9 cellular contexts compared by ENCODE assay signal in the genomic region with DNA sequence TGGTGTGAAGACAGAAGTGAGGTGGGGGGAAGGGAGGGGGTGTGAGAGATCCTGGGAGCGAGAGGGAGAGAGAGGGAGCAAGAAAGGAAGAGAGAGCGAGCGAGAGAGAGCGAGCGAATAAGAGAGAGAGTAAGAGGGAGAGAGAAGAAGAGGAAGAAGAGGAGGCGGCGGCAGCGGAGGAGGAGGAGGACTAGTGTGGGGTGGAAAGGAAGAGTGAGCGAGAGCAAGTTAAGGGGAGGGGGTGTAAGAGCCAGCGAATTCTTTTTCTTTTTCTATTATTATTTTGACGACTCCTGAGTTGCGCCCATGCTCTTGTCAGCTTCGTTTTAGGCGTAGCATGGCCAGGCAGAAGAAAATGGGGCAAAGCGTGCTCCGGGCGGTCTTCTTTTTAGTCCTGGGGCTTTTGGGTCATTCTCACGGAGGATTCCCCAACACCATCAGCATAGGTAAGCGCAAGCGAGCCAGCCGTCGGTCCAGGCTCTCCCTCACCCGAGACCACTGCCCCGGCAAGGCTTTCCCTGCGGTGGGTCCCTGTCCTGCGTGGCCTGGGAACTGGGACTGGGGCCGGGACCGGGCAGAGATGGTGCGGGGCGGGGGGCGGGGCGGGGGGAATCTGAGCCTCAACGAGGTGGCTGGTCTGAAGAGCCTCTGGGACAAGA. TPM values are rescaled to one million over a fixed set of nuclear protein-coding genes. Genes with fewer than 3 reads are reported as not detected.
DNase-seq lines count a peak whose midpoint lies in the region; ATAC-seq and TF ChIP-seq lines count a peak whose summit lies in the region.
"Had no signal": no experiment of that assay in that cellular context is flagged by ENCODE, and none has a peak within 500 bp of the region (broad histone marks: within the 10 kb centered on the region; RNA-seq: fewer than 3 reads in every experiment).

A gene (plus strand): TSS at position 80 of the 659 bp plus-strand sequence. CDS start 258 bp downstream, at position 338.

- H3K36me3 Mint-ChIP-seq in stimulated activated naive B cell treated with anti-CD40 and anti-IgM and Interleukin-4, amounts not matched to agents 10 μg/mL and 1 μg/mL and 100 μg/mL, for 72 hours, result no peaks in the 10 kb centered on the region

- TF ChIP-seq POLR2A in suprapubic skin (IDR thresholded peaks at IDR 0.05), result no peak

- no peaks in the 10 kb centered on the region for H3K36me3 ChIP-seq in suprapubic skin

- peaks cover 23 to 57% of the 10 kb centered on the region in 2 donors for H3K27me3 Mint-ChIP-seq in stimulated activated naive B cell treated with anti-CD40 and anti-IgM and Interleukin-4, amounts not matched to agents 10 μg/mL and 1 μg/mL and 100 μg/mL, for 72 hours

- no peak within 1 kb of the TSS for H3K27ac Mint-ChIP-seq in stimulated activated naive B cell treated with anti-CD40 and anti-IgM and Interleukin-4, amounts not matched to agents 10 μg/mL and 1 μg/mL and 100 μg/mL, for 72 hours

- H3K27ac ChIP-seq in suprapubic skin, result no peak within 1 kb of the TSS
- H3K27ac ChIP-seq: epithelial cell of prostate had no signal

- H3K9me3 ChIP-seq in suprapubic skin, result no peaks in the 10 kb centered on the region

- ATAC-seq in left lobe of liver (peak; percentile 49), GM21619 (IDR thresholded peaks at IDR 0.05; ENCODE audit: unreplicated experiment) (no peak)
- ATAC-seq in stimulated activated naive B cell treated with anti-CD40 and anti-IgM and Interleukin-4, amounts not matched to agents 10 μg/mL and 1 μg/mL and 100 μg/mL, for 72 hours (replicated peaks), result no peak

- H3K4me3 ChIP-seq in cardiac fibroblast (replicated peaks in 1 of 2; ENCODE audit: low read depth in 2 of 2, low read length in 2 of 2) (peak within 1 kb of the TSS; percentile 21 to 46), suprapubic skin (peak within 1 kb of the TSS; percentile 44)

- TF ChIP-seq EP300 in suprapubic skin (IDR thresholded peaks at IDR 0.05), result no peak

- peak within 1 kb of the TSS in 1 of 2 donors; percentile 12 for H3K4me3 Mint-ChIP-seq in stimulated activated naive B cell treated with anti-CD40 and anti-IgM and Interleukin-4, amounts not matched to agents 10 μg/mL and 1 μg/mL and 100 μg/mL, for 72 hours

- WGBS in suprapubic skin, result 39% methylated on average over 31 of the region's 33 CpGs

- peaks cover 5% of the 10 kb centered on the region for H3K4me1 ChIP-seq in suprapubic skin

- no peaks in the 10 kb centered on the region for H3K9me3 Mint-ChIP-seq in stimulated activated naive B cell treated with anti-CD40 and anti-IgM and Interleukin-4, amounts not matched to agents 10 μg/mL and 1 μg/mL and 100 μg/mL, for 72 hours

- TF ChIP-seq CTCF in cardiac fibroblast (IDR thresholded peaks at IDR 0.05; ENCODE audit: low read depth, low read length) (no peak), suprapubic skin (IDR thresholded peaks at IDR 0.05) (no peak)

- peaks cover 0 to 13% of the 10 kb centered on the region in 2 donors for H3K4me1 Mint-ChIP-seq in stimulated activated naive B cell treated with anti-CD40 and anti-IgM and Interleukin-4, amounts not matched to agents 10 μg/mL and 1 μg/mL and 100 μg/mL, for 72 hours

- peaks cover 4% of the 10 kb centered on the region for H3K27me3 ChIP-seq in suprapubic skin

- DNase-seq in NOMO-1 treated with DMSO at 0.1 percent for 48 hours (lab: John Stamatoyannopoulos, UW; ENCODE audit: unreplicated experiment) (peak; percentile 19), NOMO-1 (lab: John Stamatoyannopoulos, UW; ENCODE audit: unreplicated experiment in 2 of 2) (no peak), cardiac fibroblast (ENCODE audit: low read depth in 2 of 2) (peak in 1 of 2 donors; percentile 38), left lobe of liver (ENCODE audit: low spot score) (no peak), suprapubic skin (ENCODE audit: low spot score in 2 of 2) (no peak), DMS79 (lab: John Stamatoyannopoulos, UW) (no peak)
- DNase-seq in stimulated activated naive B cell treated with anti-CD40 and anti-IgM and Interleukin-4, amounts not matched to agents 10 μg/mL and 1 μg/mL and 100 μg/mL, for 72 hours, result no peak

RNA-seq across cellular contexts. Expression of the gene that starts here (rescaled TPM):
- total RNA-seq in left lobe of liver (3.1 TPM), suprapubic skin (under 1 TPM in 3 of 4 donors, not detected in 1; 0.19 to 0.38 (median 0.29) TPM)
